8 cellular contexts compared by ENCODE assay signal in the genomic region with DNA sequence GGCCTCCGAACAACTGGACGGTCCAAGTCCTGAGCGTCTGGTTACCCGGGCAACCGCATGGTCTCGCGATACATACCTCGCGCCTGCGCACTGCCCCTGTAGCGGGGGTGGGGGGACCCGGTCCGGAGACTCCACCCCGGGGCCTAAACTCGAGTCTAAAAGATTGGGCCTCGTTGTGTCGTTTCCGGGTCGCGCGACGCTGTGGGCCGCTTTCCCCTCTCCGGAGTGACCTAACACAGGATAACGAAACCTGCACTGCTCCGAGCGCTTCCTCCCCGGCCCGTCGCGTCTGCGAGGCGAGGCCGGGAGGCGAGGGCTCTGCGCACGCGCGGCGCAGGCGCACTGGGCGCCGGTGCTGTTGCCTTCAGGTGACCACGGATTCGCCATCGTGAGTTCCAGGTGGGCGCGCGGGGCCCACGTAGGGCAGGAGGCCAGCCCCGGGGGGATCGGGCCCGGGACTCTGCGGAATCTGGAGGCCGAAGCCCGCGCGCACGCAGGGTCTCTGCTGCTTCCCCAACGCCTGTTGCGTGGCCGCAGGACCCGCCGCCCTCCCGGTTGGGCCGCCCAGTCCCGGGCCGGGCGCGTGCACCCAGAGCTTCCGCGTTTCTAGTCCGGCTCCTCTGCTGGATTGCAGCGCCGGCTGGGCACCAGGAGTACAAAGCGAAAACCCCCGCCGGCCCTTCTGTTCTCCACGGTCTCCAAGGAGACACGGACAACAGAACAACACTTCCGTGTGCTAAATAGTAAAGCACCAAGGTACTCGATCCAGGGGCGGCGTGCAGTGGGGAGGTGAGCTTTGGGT. TPM values are rescaled to one million over a fixed set of nuclear protein-coding genes. Genes with fewer than 3 reads are reported as not detected.
A peak's percentile ranks its signal among the peaks of the same experiment; 100 is the strongest.
DNase-seq lines count a peak whose midpoint lies in the region; ATAC-seq, FAIRE-seq and TF ChIP-seq lines count a peak whose summit lies in the region.

A gene with protein sequence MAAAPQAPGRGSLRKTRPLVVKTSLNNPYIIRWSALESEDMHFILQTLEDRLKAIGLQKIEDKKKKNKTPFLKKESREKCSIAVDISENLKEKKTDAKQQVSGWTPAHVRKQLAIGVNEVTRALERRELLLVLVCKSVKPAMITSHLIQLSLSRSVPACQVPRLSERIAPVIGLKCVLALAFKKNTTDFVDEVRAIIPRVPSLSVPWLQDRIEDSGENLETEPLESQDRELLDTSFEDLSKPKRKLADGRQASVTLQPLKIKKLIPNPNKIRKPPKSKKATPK (plus strand): TSS at position 345 of the 802 bp plus-strand sequence. CDS start 5,960 bp downstream, outside the sequence.

- ATAC-seq in GM18508 (IDR thresholded peaks at IDR 0.05; ENCODE audit: insufficient read depth, unreplicated experiment) (peak; percentile 71), HG02973 (IDR thresholded peaks at IDR 0.05; ENCODE audit: unreplicated experiment) (peak; percentile 75)

- peaks cover 12% of the 10 kb centered on the region for H3K4me1 ChIP-seq in astrocyte (ENCODE audit: insufficient read depth, low read length)
- H3K4me1 ChIP-seq in rectal smooth muscle tissue (ENCODE audit: control insufficient read depth, insufficient read depth, low read length): peaks cover 4% of the 10 kb centered on the region
- H3K4me1 ChIP-seq in vagina: peaks cover 36% of the 10 kb centered on the region

- H3K4me2 ChIP-seq in astrocyte (ENCODE audit: low read length): peak within 1 kb of the TSS; percentile 100

- DNase-seq in NCI-H1930 (lab: John Stamatoyannopoulos, UW): peak; percentile 60 to 79
- DNase-seq in T-helper 22 cell (ENCODE audit: low read depth): peak; percentile 83
- DNase-seq in astrocyte (ENCODE audit: low read depth): peak; percentile 81
- peak; percentile 99 for DNase-seq in hepatic stellate cell (ENCODE audit: low spot score)
- peak in 1 of 2 donors; percentile 96 for DNase-seq in vagina (ENCODE audit: extremely low spot score in 2 of 2)

- H3K79me2 ChIP-seq in astrocyte (ENCODE audit: insufficient read depth, low read length): peaks cover 48% of the 10 kb centered on the region

- H3K4me3 ChIP-seq in astrocyte (ENCODE audit: insufficient read depth, low read depth, low read length): peak within 1 kb of the TSS; percentile 84
- peak within 1 kb of the TSS; percentile 89 for H3K4me3 ChIP-seq in rectal smooth muscle tissue (ENCODE audit: low read length)
- peak within 1 kb of the TSS; percentile 77 to 92 for H3K4me3 ChIP-seq in vagina

- H3K36me3 ChIP-seq in astrocyte (ENCODE audit: insufficient read depth, low read length): peaks cover under 1% of the 10 kb centered on the region
- H3K36me3 ChIP-seq in rectal smooth muscle tissue (ENCODE audit: control insufficient read depth, insufficient read depth, low read length): no peaks in the 10 kb centered on the region
- H3K36me3 ChIP-seq in vagina: peaks cover 0 to 8% of the 10 kb centered on the region in 2 donors

- FAIRE-seq in astrocyte (lab: Jason Lieb, UNC): no peak

- peak within 1 kb of the TSS; percentile 98 for H3K27ac ChIP-seq in astrocyte (ENCODE audit: low read depth, low read length)
- H3K27ac ChIP-seq in rectal smooth muscle tissue (ENCODE audit: low read depth, low read length): peak within 1 kb of the TSS; percentile 97
- H3K27ac ChIP-seq in vagina: peak within 1 kb of the TSS; percentile 93

- H3K9me3 ChIP-seq in astrocyte (ENCODE audit: insufficient read depth, low read depth, low read length) (no peaks in the 10 kb centered on the region), vagina (no peaks in the 10 kb centered on the region)

- no peaks in the 10 kb centered on the region for H3K27me3 ChIP-seq in astrocyte (ENCODE audit: insufficient read depth, low read length)
- H3K27me3 ChIP-seq in rectal smooth muscle tissue (ENCODE audit: control insufficient read depth, insufficient read depth, low read length): no peaks in the 10 kb centered on the region
- H3K27me3 ChIP-seq in vagina: no peaks in the 10 kb centered on the region

- intact Hi-C loops in vagina (cut with DNase I): loop anchor here (10.0 kb wide), 1 partner anchor 142 kb away; a partner anchor contains a TSS

- H3K9ac ChIP-seq in astrocyte (ENCODE audit: low read length) (peak within 1 kb of the TSS; percentile 98), rectal smooth muscle tissue (ENCODE audit: low read length) (peak within 1 kb of the TSS; percentile 78)

- H3K9me3 Mint-ChIP-seq in astrocyte (ENCODE audit: unreplicated experiment): no peaks in the 10 kb centered on the region

- peaks cover 20% of the 10 kb centered on the region for H4K20me1 ChIP-seq in astrocyte (ENCODE audit: insufficient read depth, low read length)

- H2AFZ ChIP-seq in astrocyte (ENCODE audit: low read depth, low read length): peak within 1 kb of the TSS; percentile 97

- no peak for TF ChIP-seq POLR2A in vagina (IDR thresholded peaks at IDR 0.05)

- no peaks in the 10 kb centered on the region for H3K27me3 Mint-ChIP-seq in astrocyte (ENCODE audit: low read depth, unreplicated experiment)

- TF ChIP-seq CTCF in astrocyte (IDR thresholded peaks at IDR 0.05; ENCODE audit: insufficient read depth, low read depth, low read length) (no peak), vagina (IDR thresholded peaks at IDR 0.05) (no peak)

- peaks cover 10% of the 10 kb centered on the region for H3K4me1 Mint-ChIP-seq in astrocyte (ENCODE audit: low read depth, unreplicated experiment)

- peak within 1 kb of the TSS; percentile 100 for H3K4me3 Mint-ChIP-seq in astrocyte (ENCODE audit: unreplicated experiment)

- H3K36me3 Mint-ChIP-seq in astrocyte (ENCODE audit: low read depth, unreplicated experiment): peaks cover 4% of the 10 kb centered on the region

- peak within 1 kb of the TSS; percentile 100 for H3K27ac Mint-ChIP-seq in astrocyte (ENCODE audit: unreplicated experiment)

RNA-seq across cellular contexts. Expression of the gene that starts here (rescaled TPM):
- 17.6 and 17.9 TPM in 2 replicates for total RNA-seq in astrocyte
- 14.2 TPM for total RNA-seq in vagina
